In the genomic region with DNA sequence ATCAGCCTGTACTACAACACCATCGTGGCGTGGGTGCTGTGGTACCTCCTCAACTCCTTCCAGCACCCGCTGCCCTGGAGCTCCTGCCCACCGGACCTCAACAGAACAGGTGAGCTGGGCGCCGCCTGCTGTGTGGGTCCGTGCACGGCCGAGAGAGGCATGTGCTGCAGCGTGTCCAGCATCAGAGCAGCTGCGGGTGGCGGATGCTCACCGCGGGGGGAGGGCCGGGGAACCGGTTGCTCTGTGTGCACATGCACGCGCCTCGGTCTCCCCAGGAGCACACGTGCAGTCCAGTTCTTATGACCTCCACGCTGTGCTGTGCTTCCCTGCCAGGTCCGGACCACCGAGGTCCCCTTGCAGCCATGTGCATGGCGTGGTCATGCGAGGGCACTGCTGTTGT, we compare ENCODE assay signal across 33 cellular contexts. TPM values are rescaled to one million over a fixed set of nuclear protein-coding genes. Genes with fewer than 3 reads are reported as not detected.
"Had no signal": no experiment of that assay in that cellular context is flagged by ENCODE, and none has a peak within 500 bp of the region (broad histone marks: within the 10 kb centered on the region; RNA-seq: fewer than 3 reads in every experiment).

No MANE protein-coding gene starts in this region.

- FAIRE-seq: endometrium, kidney had no signal

- H3K4me1 ChIP-seq: esophagus squamous epithelium, parathyroid adenoma, stomach, thyroid gland had no signal

- H3K79me2 ChIP-seq: hepatocyte, parathyroid adenoma had no signal

- H3K36me3 ChIP-seq: esophagus squamous epithelium, neutrophil, stomach, thyroid gland had no signal

- H2AFZ ChIP-seq: hepatocyte, parathyroid adenoma had no signal

- H3K9ac ChIP-seq: parathyroid adenoma had no signal

- H3K4me3 ChIP-seq: coronary artery, esophagus squamous epithelium, hepatocyte, lung, smooth muscle cell, stomach, thyroid gland had no signal

- H3K9me3 ChIP-seq: neutrophil, thyroid gland had no signal

- H3K4me2 ChIP-seq: hepatocyte, smooth muscle cell had no signal

- ATAC-seq: effector memory CD8-positive, alpha-beta T cell; left lobe of liver; natural killer cell; sciatic nerve had no signal

- H3K27me3 ChIP-seq: hepatocyte, thyroid gland had no signal

- H3K27ac ChIP-seq: coronary artery, esophagus squamous epithelium, hepatocyte, neutrophil, parathyroid adenoma, stomach, thyroid gland had no signal

- DNase-seq: effector memory CD8-positive, alpha-beta T cell; erythroblast; esophagus squamous epithelium; foreskin melanocyte; head of caudate nucleus; kidney; natural killer cell; stimulated activated CD4-positive, alpha-beta T cell treated with anti-CD3 and anti-CD28 coated beads, Interleukin-12 subunit alpha, Interleukin-12 subunit beta, amount 100 ng/mL, for 4 hours; stimulated activated CD4-positive, alpha-beta T cell treated with anti-CD3 and anti-CD28 coated beads, Interleukin-1b, Interleukin-23, amount 100 ng/mL, for 48 hours; stimulated activated CD4-positive, alpha-beta T cell treated with anti-CD3 and anti-CD28 coated beads, Interleukin-4, amount 100 ng/mL, for 1 hour; stimulated activated CD8-positive, alpha-beta memory T cell treated with anti-CD3 and anti-CD28 coated beads, Interleukin-4, amount 100 ng/mL, for 48 hours; stimulated activated naive CD4-positive, alpha-beta T cell treated with Interleukin-2 at 50 U/mL for 16 hours; stomach; thyroid gland; trophoblast cell had no signal

RNA-seq across cellular contexts. Expression of a gene that starts 7.6 kb away (rescaled TPM):
- total RNA-seq: dermis microvascular lymphatic vessel endothelial cell, esophagus squamous epithelium, hepatocyte, kidney, left lobe of liver, liver, lung, mononuclear cell, natural killer cell, omental fat pad, progenitor cell of endocrine pancreas, sciatic nerve, smooth muscle cell, stomach, subcutaneous adipose tissue, temporal lobe, thyroid gland, ureter had no signal
- polyA plus RNA-seq: liver, lung, neural cell, smooth muscle cell, stomach had no signal

RNA-seq across cellular contexts. Expression of a gene that starts 31.4 kb away (rescaled TPM):
- total RNA-seq: dermis microvascular lymphatic vessel endothelial cell, esophagus squamous epithelium, mononuclear cell, natural killer cell, omental fat pad, smooth muscle cell, subcutaneous adipose tissue, thyroid gland, ureter had no signal
- polyA plus RNA-seq: lung, neural cell, smooth muscle cell had no signal
